In the genomic region with DNA sequence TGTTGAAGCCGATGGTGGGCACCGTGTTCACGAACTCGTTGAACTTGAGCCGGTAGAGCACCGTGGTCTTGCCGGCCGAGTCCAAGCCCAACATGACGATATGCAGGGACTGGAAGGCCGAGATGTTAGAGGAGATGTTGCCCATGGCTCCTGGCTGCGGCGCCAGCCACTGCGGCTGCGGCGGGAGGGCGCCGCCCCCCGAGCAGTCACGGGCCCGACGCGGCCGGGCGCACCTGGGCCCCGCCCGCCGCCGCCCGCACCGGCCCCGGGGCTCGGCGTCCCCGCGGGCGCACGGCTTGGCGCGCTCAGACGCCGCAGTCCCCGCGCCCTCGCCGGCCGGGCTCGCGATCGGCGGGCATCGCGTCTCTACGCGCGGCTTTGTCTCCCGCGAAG, we compare ENCODE assay signal across 8 cellular contexts. TPM values are rescaled to one million over a fixed set of nuclear protein-coding genes. Genes with fewer than 3 reads are reported as not detected.
DNase-seq lines count a peak whose midpoint lies in the region; ATAC-seq, FAIRE-seq and TF ChIP-seq lines count a peak whose summit lies in the region.

No MANE protein-coding gene starts in this region.

- H4K20me1 ChIP-seq in keratinocyte (ENCODE audit: control insufficient read depth, extremely low read depth, insufficient read depth, low read length) = peaks cover 11% of the 10 kb centered on the region

- H3K27me3 Mint-ChIP-seq in brain = peaks cover 16% of the 10 kb centered on the region

- H3K9ac ChIP-seq in keratinocyte (ENCODE audit: control insufficient read depth, extremely low read depth, insufficient read depth, low read length) = peak overlapping the region; percentile 97

- peaks cover 31% of the 10 kb centered on the region for H3K36me3 Mint-ChIP-seq in brain

- H3K4me3 ChIP-seq in ACC112 (ENCODE audit: low read depth, low read length) (peak overlapping the region; percentile 75), keratinocyte (ENCODE audit: control insufficient read depth in 2 of 3, extremely low read depth in 1 of 3, insufficient read depth in 2 of 3, low read depth in 1 of 3, low read length in 3 of 3) (peak overlapping the region; percentile 95 to 98 (median 97)), stomach (peak overlapping the region; percentile 64 to 71 (median 69))

- peak overlapping the region; percentile 97 to 100 (median 98) for H3K4me3 Mint-ChIP-seq in brain

- WGBS in stomach, 5 donors = 0 to 1% (median 0%) methylated on average over 10 to 57 of the region's 57 CpGs

- DNase-seq in RCC 7860 (ENCODE audit: low spot score) = peak; percentile 43
- no peak for DNase-seq in keratinocyte (ENCODE audit: low read depth, low spot score)
- peak; percentile 29 for DNase-seq in stomach
- DNase-seq in occipital lobe (lab: John Stamatoyannopoulos, UW) = no peak

- H3K9me3 Mint-ChIP-seq in brain = peaks cover 0 to 15% (median 0%) of the 10 kb centered on the region in 5 experiments

- H3K9me1 ChIP-seq in keratinocyte (ENCODE audit: control insufficient read depth, extremely low read depth, insufficient read depth, low read length) = no peaks in the 10 kb centered on the region

- H3K36me3 ChIP-seq in ACC112 (ENCODE audit: insufficient read depth, low read length) (no peaks in the 10 kb centered on the region), keratinocyte (ENCODE audit: control insufficient read depth in 2 of 2, extremely low read depth in 1 of 2, insufficient read depth in 2 of 2, low read length in 2 of 2) (peaks cover 10 to 19% of the 10 kb centered on the region in 2 experiments), stomach (no peaks in the 10 kb centered on the region)

- H3K79me2 ChIP-seq in ACC112 (ENCODE audit: control insufficient read depth, insufficient read depth, low read length, unreplicated experiment) = no peaks in the 10 kb centered on the region
- H3K79me2 ChIP-seq in keratinocyte (ENCODE audit: control insufficient read depth, insufficient read depth, low read length) = peaks cover 52% of the 10 kb centered on the region

- H3K27me3 ChIP-seq in ACC112 (ENCODE audit: insufficient read depth, low read length) = peaks cover 30% of the 10 kb centered on the region
- no peaks in the 10 kb centered on the region for H3K27me3 ChIP-seq in keratinocyte (ENCODE audit: control insufficient read depth, extremely low read depth, insufficient read depth, low read length)
- H3K27me3 ChIP-seq in stomach = peaks cover 0 to 18% (median 10%) of the 10 kb centered on the region in 3 donors

- H2AFZ ChIP-seq in ACC112 (ENCODE audit: low read length, unreplicated experiment) (peak overlapping the region; percentile 10), keratinocyte (ENCODE audit: control insufficient read depth, low read length) (no peak overlapping the region)

- H3K4me1 Mint-ChIP-seq in brain = peaks cover 31% of the 10 kb centered on the region

- peak overlapping the region; percentile 97 to 100 (median 99) for H3K27ac Mint-ChIP-seq in brain

- TF ChIP-seq CTCF in brain (conservative IDR thresholded peaks at IDR 0.05) = no peak
- peak in 1 of 3 experiments; percentile 41 for TF ChIP-seq CTCF in keratinocyte (optimal IDR thresholded peaks at IDR 0.05 in 1 of 3, IDR thresholded peaks at IDR 0.05 in 1 of 3, conservative IDR thresholded peaks at IDR 0.05 in 1 of 3; ENCODE audit: extremely low read depth in 1 of 3, insufficient read depth in 2 of 3, low read length in 3 of 3)
- no peak for TF ChIP-seq CTCF in stomach (IDR thresholded peaks at IDR 0.05)

- H3K27ac ChIP-seq in ACC112 (ENCODE audit: low read depth, low read length) = no peak overlapping the region
- H3K27ac ChIP-seq in keratinocyte (ENCODE audit: control insufficient read depth, insufficient read depth, low read length) = peak overlapping the region; percentile 94
- H3K27ac ChIP-seq in stomach = peak overlapping the region; percentile 79 to 91 (median 89)

- FAIRE-seq in RCC 7860 (lab: Jason Lieb, UNC) (no peak), keratinocyte (lab: Jason Lieb, UNC) (no peak)

- intact Hi-C loops in stomach (cut with DNase I; ENCODE audit: low total_unique reads) = no loop called here

- H3K9me3 ChIP-seq in keratinocyte (ENCODE audit: control insufficient read depth, low read depth, low read length) (no peaks in the 10 kb centered on the region), stomach (no peaks in the 10 kb centered on the region)

- H3K4me1 ChIP-seq in ACC112 (ENCODE audit: control insufficient read depth, insufficient read depth, low read length, unreplicated experiment) = peaks cover 4% of the 10 kb centered on the region
- peaks cover 19% of the 10 kb centered on the region for H3K4me1 ChIP-seq in keratinocyte (ENCODE audit: control insufficient read depth, extremely low read depth, insufficient read depth, low read length)
- H3K4me1 ChIP-seq in stomach = peaks cover 16 to 34% (median 26%) of the 10 kb centered on the region in 4 donors

- peak overlapping the region; percentile 91 for H3K4me2 ChIP-seq in keratinocyte (ENCODE audit: control insufficient read depth, extremely low read depth, insufficient read depth, low read depth, low read length)

- no peak for TF ChIP-seq POLR2A in stomach (IDR thresholded peaks at IDR 0.05)

- no peak for TF ChIP-seq EP300 in stomach (IDR thresholded peaks at IDR 0.05)

- peak; percentile 53 for ATAC-seq in GM18909 (IDR thresholded peaks at IDR 0.05; ENCODE audit: poor library complexity, unreplicated experiment)
- ATAC-seq in HG03108 (IDR thresholded peaks at IDR 0.05; ENCODE audit: unreplicated experiment) = peak; percentile 54

- dilution Hi-C loops in keratinocyte (cut with MboI; ENCODE audit: extremely low pct_ligation_motif_present, low sequenced_read_pairs) = no loop called here

RNA-seq across cellular contexts. Expression of a gene that starts 0.4 kb away (rescaled TPM):
- polyA plus RNA-seq in brain (ENCODE audit: insufficient read depth, low read depth, low replicate concordance) (72.1 TPM), keratinocyte (55.0 to 108 TPM (median 79.5 TPM) in 3 replicates), stomach (10 to 100 TPM in 1 of 3 donors, 1 to 10 TPM in 2; 3.7 to 14.2 (median 7.6) TPM)
- 15.7 TPM for polyA plus RNA-seq in keratinocyte (2011; ENCODE audit: low read depth)
- polyA plus RNA-seq in keratinocyte (2011; cell fraction: cytosol; rRNA removed) = 88.4 and 91.7 TPM in 2 replicates
- 80.7 and 82.4 TPM in 2 replicates for polyA plus RNA-seq in keratinocyte (2011; cell fraction: nucleus; rRNA removed)
- 33.5 and 151 TPM in 2 replicates for polyA plus RNA-seq in keratinocyte (2012; ENCODE audit: low replicate concordance)
- 54.9 to 71.5 TPM (median 67.6 TPM) in 3 replicates for polyA minus RNA-seq in keratinocyte
- polyA minus RNA-seq in keratinocyte (2011; cell fraction: cytosol; rRNA and poly(A)+ RNA removed) = 123 TPM
- 45.6 and 62.1 TPM in 2 replicates for polyA minus RNA-seq in keratinocyte (2011; cell fraction: nucleus; rRNA and poly(A)+ RNA removed)
- total RNA-seq in stomach (10 to 100 TPM in 3 of 5 donors, 1 to 10 TPM in 2; 3.6 to 13.6 (median 12.1) TPM), occipital lobe (50.2 TPM)

Comparison
In these comparisons a context has a peak if more than half of its experiments do, and no peak if none do; other contexts are left out.
1. DNase-seq: peak in RCC 7860 (single experiment) and stomach (single experiment); none in keratinocyte (single experiment) and occipital lobe (single experiment).
2. Peak in every context shown above with its lines, with median percentiles within 50 percentile points of each other: H3K4me3 ChIP-seq.